In genomic region chr6:109050012-109050411, GRCh38 we compare ENCODE assay signal across 22 cellular contexts. TPM values are rescaled to one million over a fixed set of nuclear protein-coding genes. Genes with fewer than 3 reads are reported as not detected.
DNase-seq lines count a peak whose midpoint lies in the region; ATAC-seq and TF ChIP-seq lines count a peak whose summit lies in the region.
"Had no signal": no experiment of that assay in that cellular context is flagged by ENCODE, and none has a peak within 500 bp of the region (broad histone marks: within the 10 kb centered on the region; RNA-seq: fewer than 3 reads in every experiment).

No MANE protein-coding gene starts in this region.

- POLR2A ChIA-PET in RWPE1 (lab: Yijun Ruan, JAX; ENCODE audit: low non-redundant PET): no interaction called here

- DNase-seq in NCI-H82 (lab: John Stamatoyannopoulos, UW) (peak; percentile 36), NCI-H82 treated with DMSO at 0.1 percent for 48 hours (lab: John Stamatoyannopoulos, UW; ENCODE audit: unreplicated experiment) (no peak), RWPE1 (ENCODE audit: low spot score) (peak; percentile 35), globus pallidus (ENCODE audit: low spot score) (peak; percentile 85), superior temporal gyrus (ENCODE audit: extremely low spot score) (peak; percentile 79), mucosa of gallbladder (ENCODE audit: low spot score) (no peak), heart right ventricle (no peak)
- DNase-seq in stimulated activated CD4-positive, alpha-beta T cell treated with anti-CD3 and anti-CD28 coated beads, Interleukin-2, amount 100 ng/mL, for 48 hours: no peak
- DNase-seq: activated CD4-positive, alpha-beta T cell treated with anti-CD3 and anti-CD28 coated beads, Interleukin-2, amount 10 ng/mL, durations not matched to agents 24 days and 14 days; activated naive CD8-positive, alpha-beta T cell treated with anti-CD3 and anti-CD28 coated beads for 36 hours; endodermal cell; GDM1; naive B cell; NCI-H2029 treated with DMSO at 0.1 percent for 48 hours; NCI-H510A; SHP77 treated with DMSO at 0.1 percent for 48 hours; T-helper 1 cell had no signal

- 93 to 96% methylated on average over 2 of the region's 2 CpGs for WGBS in heart right ventricle, 2 donors

- H3K9me3 ChIP-seq in heart right ventricle: no peaks in the 10 kb centered on the region

- H3K27ac ChIP-seq in RWPE1 (no peak overlapping the region), heart right ventricle (no peak overlapping the region)
- H3K27ac ChIP-seq: BLaER1 treated with 17β-estradiol and CSF1 and Interleukin-3, amounts not matched to agents 10 nM and 100 nM; hepatocyte; HL-60 had no signal

- intact Hi-C loops in heart right ventricle (cut with DNase I): no loop called here

- no peak for TF ChIP-seq CTCF in RWPE1 (conservative IDR thresholded peaks at IDR 0.05; ENCODE audit: low read depth)
- TF ChIP-seq CTCF in heart right ventricle (IDR thresholded peaks at IDR 0.05): no peak

- CTCF ChIA-PET in RWPE1 (lab: Yijun Ruan, JAX): interaction anchor here (0.9 kb wide), 1 partner anchor 148 kb away, joined by 4 read pairs; no protein-coding TSS in a partner anchor

- H3K4me1 ChIP-seq in heart right ventricle: peaks cover 0 to 59% (median 26%) of the 10 kb centered on the region in 9 donors

- H3K27me3 ChIP-seq in heart right ventricle: no peaks in the 10 kb centered on the region
- H3K27me3 ChIP-seq: BLaER1 treated with 17β-estradiol and CSF1 and Interleukin-3, amounts not matched to agents 10 nM and 100 nM; hepatocyte had no signal

- H3K4me3 ChIP-seq in heart right ventricle: no peak overlapping the region
- H3K4me3 ChIP-seq: BLaER1 treated with 17β-estradiol and CSF1 and Interleukin-3, amounts not matched to agents 10 nM and 100 nM; hepatocyte; lung had no signal

- no peaks in the 10 kb centered on the region for H3K36me3 ChIP-seq in heart right ventricle

- ATAC-seq in heart right ventricle: no peak
- ATAC-seq: activated T-helper 17 cell treated with anti-CD3 and anti-CD28 coated beads, Interleukin-2, amount 50 U/mL, for 72 hours had no signal

RNA-seq across cellular contexts. Expression of gene SESN1, which starts 44.6 kb away (rescaled TPM):
- total RNA-seq in mucosa of gallbladder: 33.1 TPM
- total RNA-seq in heart right ventricle: 10 to 100 TPM; 30.4 to 62.8 (median 37.7) TPM
- 10 to 100 TPM; 16.2 to 51.0 TPM for polyA plus RNA-seq in heart right ventricle

RNA-seq across cellular contexts. Expression of gene CEP57L1, which starts 45.3 kb away (rescaled TPM):
- total RNA-seq in mucosa of gallbladder: 11.5 TPM
- total RNA-seq in heart right ventricle: 10 to 100 TPM in 5 of 10 donors, 1 to 10 TPM in 5; 6.0 to 11.4 (median 9.6) TPM
- polyA plus RNA-seq in heart right ventricle: 10 to 100 TPM in 1 of 2 donors, 1 to 10 TPM in 1; 4.2 to 17.4 TPM

Comparison
In these comparisons a context has a peak if more than half of its experiments do, and no peak if none do; other contexts are left out.
1. DNase-seq: peak in NCI-H82 (single experiment), RWPE1 (single experiment), globus pallidus (single experiment) and superior temporal gyrus (single experiment); none in NCI-H82 treated with DMSO at 0.1 percent for 48 hours (single experiment), mucosa of gallbladder (single experiment), stimulated activated CD4-positive, alpha-beta T cell treated with anti-CD3 and anti-CD28 coated beads, Interleukin-2, amount 100 ng/mL, for 48 hours (0 of 2) and heart right ventricle (0 of 2).